In genomic region chr15:25677719-25678497, GRCh38 we compare ENCODE assay signal across 1 cellular context.
TF ChIP-seq lines count a peak whose summit lies in the region.

No MANE protein-coding gene starts in this region.

TF ChIP-seq in GM23338, 12 proteins besides CTCF, POLR2A, EP300 and RAD21 (continued from another document):
- no peak for TF ChIP-seq REST (IDR thresholded peaks at IDR 0.05; ENCODE audit: unreplicated experiment)
- no peak for TF ChIP-seq NANOG (IDR thresholded peaks at IDR 0.05; ENCODE audit: borderline replicate concordance)
- no peak for TF ChIP-seq ZNF331 (CRISPR knock-in tag; IDR thresholded peaks at IDR 0.05; ENCODE audit: low read depth)
- TF ChIP-seq ZNF114 (CRISPR knock-in tag; IDR thresholded peaks at IDR 0.05): no peak
- TF ChIP-seq STAT1 (IDR thresholded peaks at IDR 0.05; ENCODE audit: unreplicated experiment): no peak
- TF ChIP-seq EZH2 (IDR thresholded peaks at IDR 0.05; ENCODE audit: low read depth, unreplicated experiment): no peak
